ENCODE assay signal across 27 cellular contexts in genomic region chr6:54778731-54779130, GRCh38.
"Had no signal": no experiment of that assay in that cellular context is flagged by ENCODE, and none has a peak within 500 bp of the region (broad histone marks: within the 10 kb centered on the region; RNA-seq: fewer than 3 reads in every experiment).

No MANE protein-coding gene starts in this region.

- H3K27me3 Mint-ChIP-seq: activated CD4-positive, alpha-beta memory T cell treated with anti-CD3 and anti-CD28 coated beads, Interleukin-2, amount 10 ng/mL, durations not matched to agents 7 days and 5 days; activated CD4-positive, alpha-beta T cell treated with anti-CD3 and anti-CD28 coated beads for 36 hours; activated CD4-positive, alpha-beta T cell treated with anti-CD3 and anti-CD28 coated beads, Interleukin-2, amount 10 ng/mL, durations not matched to agents 24 days and 14 days; activated naive CD8-positive, alpha-beta T cell; activated T-helper 17 cell treated with anti-CD3 and anti-CD28 coated beads, Interleukin-2, amount 50 U/mL, for 72 hours; central memory CD8-positive, alpha-beta T cell; dendritic cell treated with granulocyte-macrophage colony-stimulating factor and Interleukin-4, amounts not matched to agents 40 ng/mL and 50 ng/mL, for 4 days had no signal

- H3K27ac Mint-ChIP-seq: activated CD4-positive, alpha-beta memory T cell treated with anti-CD3 and anti-CD28 coated beads, Interleukin-2, amount 10 ng/mL, durations not matched to agents 7 days and 5 days; activated CD4-positive, alpha-beta T cell treated with anti-CD3 and anti-CD28 coated beads for 36 hours; activated CD4-positive, alpha-beta T cell treated with anti-CD3 and anti-CD28 coated beads, Interleukin-2, amount 10 ng/mL, durations not matched to agents 24 days and 14 days; activated naive CD8-positive, alpha-beta T cell; activated T-helper 17 cell treated with anti-CD3 and anti-CD28 coated beads, Interleukin-2, amount 50 U/mL, for 72 hours; dendritic cell treated with granulocyte-macrophage colony-stimulating factor and Interleukin-4, amounts not matched to agents 40 ng/mL and 50 ng/mL, for 4 days had no signal

- ATAC-seq: activated CD4-positive, alpha-beta T cell treated with anti-CD3 and anti-CD28 coated beads for 36 hours; activated T-cell treated with anti-CD3 and anti-CD28 coated beads, Interleukin-2, amount 50 U/mL, for 4 hours; activated T-helper 17 cell treated with anti-CD3 and anti-CD28 coated beads, Interleukin-2, amount 50 U/mL, for 72 hours; foreskin keratinocyte; gastrocnemius medialis had no signal

- FAIRE-seq: astrocyte, bronchial epithelial cell had no signal

- H3K27ac ChIP-seq: brain microvascular endothelial cell, coronary artery, esophagus muscularis mucosa, foreskin keratinocyte, gastrocnemius medialis had no signal

- H3K4me1 Mint-ChIP-seq: activated CD4-positive, alpha-beta memory T cell treated with anti-CD3 and anti-CD28 coated beads, Interleukin-2, amount 10 ng/mL, durations not matched to agents 7 days and 5 days; activated CD4-positive, alpha-beta T cell treated with anti-CD3 and anti-CD28 coated beads for 36 hours; activated CD4-positive, alpha-beta T cell treated with anti-CD3 and anti-CD28 coated beads, Interleukin-2, amount 10 ng/mL, durations not matched to agents 24 days and 14 days; activated T-helper 17 cell treated with anti-CD3 and anti-CD28 coated beads, Interleukin-2, amount 50 U/mL, for 72 hours; central memory CD8-positive, alpha-beta T cell had no signal

- DNase-seq: activated CD4-positive, alpha-beta memory T cell treated with anti-CD3 and anti-CD28 coated beads, Interleukin-2, amount 10 ng/mL, durations not matched to agents 7 days and 5 days; activated CD4-positive, alpha-beta T cell treated with anti-CD3 and anti-CD28 coated beads for 36 hours; activated CD4-positive, alpha-beta T cell treated with anti-CD3 and anti-CD28 coated beads, Interleukin-2, amount 10 ng/mL, durations not matched to agents 24 days and 14 days; activated CD4-positive, alpha-beta T cell treated with anti-CD3 and anti-CD28 coated beads, Interleukin-2, amount 50 U/mL, for 4 hours; activated CD4-positive, CD25-positive, alpha-beta regulatory T cell; activated CD4-positive, CD25-positive, alpha-beta regulatory T cell treated with anti-CD3 and anti-CD28 coated beads, Interleukin-2, amount 50 U/mL, for 72 hours; activated effector memory CD4-positive, alpha-beta T cell treated with Interleukin-2 at 50 U/mL for 16 hours; activated gamma-delta T cell treated with Interleukin-2 at 50 U/mL for 16 hours; activated naive CD4-positive, alpha-beta T cell treated with anti-CD3 and anti-CD28 coated beads, Interleukin-2, amount 50 U/mL, for 16 hours; activated naive CD4-positive, alpha-beta T cell treated with Interleukin-2 at 50 U/mL for 16 hours; activated T-cell treated with anti-CD3 and anti-CD28 coated beads, Interleukin-2, amount 50 U/mL, for 4 hours; amniotic stem cell; brain microvascular endothelial cell; dorsolateral prefrontal cortex; effector memory CD4-positive, alpha-beta T cell; erythroblast; foreskin keratinocyte; gastrocnemius medialis; T-helper 2 cell had no signal

- H3K9me3 Mint-ChIP-seq: activated CD4-positive, alpha-beta T cell treated with anti-CD3 and anti-CD28 coated beads, Interleukin-2, amount 10 ng/mL, durations not matched to agents 24 days and 14 days; activated T-helper 17 cell treated with anti-CD3 and anti-CD28 coated beads, Interleukin-2, amount 50 U/mL, for 72 hours; dendritic cell treated with granulocyte-macrophage colony-stimulating factor and Interleukin-4, amounts not matched to agents 40 ng/mL and 50 ng/mL, for 4 days had no signal

- H3K36me3 Mint-ChIP-seq: activated naive CD8-positive, alpha-beta T cell had no signal

- H3K4me3 ChIP-seq: coronary artery, esophagus muscularis mucosa, gastrocnemius medialis had no signal

- H3K4me1 ChIP-seq: esophagus muscularis mucosa, foreskin keratinocyte had no signal

- H3K9me3 ChIP-seq: gastrocnemius medialis had no signal

- H3K36me3 ChIP-seq: brain microvascular endothelial cell, esophagus muscularis mucosa, gastrocnemius medialis had no signal

- H3K27me3 ChIP-seq: brain microvascular endothelial cell, dorsolateral prefrontal cortex, esophagus muscularis mucosa, foreskin keratinocyte, gastrocnemius medialis had no signal

- H3K4me3 Mint-ChIP-seq: activated CD4-positive, alpha-beta memory T cell treated with anti-CD3 and anti-CD28 coated beads, Interleukin-2, amount 10 ng/mL, durations not matched to agents 7 days and 5 days; activated CD4-positive, alpha-beta T cell treated with anti-CD3 and anti-CD28 coated beads for 36 hours; activated CD4-positive, alpha-beta T cell treated with anti-CD3 and anti-CD28 coated beads, Interleukin-2, amount 10 ng/mL, durations not matched to agents 24 days and 14 days; activated naive CD8-positive, alpha-beta T cell; activated T-cell treated with anti-CD3 and anti-CD28 coated beads, Interleukin-2, amount 50 U/mL, for 4 hours; activated T-helper 17 cell treated with anti-CD3 and anti-CD28 coated beads, Interleukin-2, amount 50 U/mL, for 72 hours; central memory CD8-positive, alpha-beta T cell; dendritic cell treated with granulocyte-macrophage colony-stimulating factor and Interleukin-4, amounts not matched to agents 40 ng/mL and 50 ng/mL, for 4 days had no signal
